In the genomic region with DNA sequence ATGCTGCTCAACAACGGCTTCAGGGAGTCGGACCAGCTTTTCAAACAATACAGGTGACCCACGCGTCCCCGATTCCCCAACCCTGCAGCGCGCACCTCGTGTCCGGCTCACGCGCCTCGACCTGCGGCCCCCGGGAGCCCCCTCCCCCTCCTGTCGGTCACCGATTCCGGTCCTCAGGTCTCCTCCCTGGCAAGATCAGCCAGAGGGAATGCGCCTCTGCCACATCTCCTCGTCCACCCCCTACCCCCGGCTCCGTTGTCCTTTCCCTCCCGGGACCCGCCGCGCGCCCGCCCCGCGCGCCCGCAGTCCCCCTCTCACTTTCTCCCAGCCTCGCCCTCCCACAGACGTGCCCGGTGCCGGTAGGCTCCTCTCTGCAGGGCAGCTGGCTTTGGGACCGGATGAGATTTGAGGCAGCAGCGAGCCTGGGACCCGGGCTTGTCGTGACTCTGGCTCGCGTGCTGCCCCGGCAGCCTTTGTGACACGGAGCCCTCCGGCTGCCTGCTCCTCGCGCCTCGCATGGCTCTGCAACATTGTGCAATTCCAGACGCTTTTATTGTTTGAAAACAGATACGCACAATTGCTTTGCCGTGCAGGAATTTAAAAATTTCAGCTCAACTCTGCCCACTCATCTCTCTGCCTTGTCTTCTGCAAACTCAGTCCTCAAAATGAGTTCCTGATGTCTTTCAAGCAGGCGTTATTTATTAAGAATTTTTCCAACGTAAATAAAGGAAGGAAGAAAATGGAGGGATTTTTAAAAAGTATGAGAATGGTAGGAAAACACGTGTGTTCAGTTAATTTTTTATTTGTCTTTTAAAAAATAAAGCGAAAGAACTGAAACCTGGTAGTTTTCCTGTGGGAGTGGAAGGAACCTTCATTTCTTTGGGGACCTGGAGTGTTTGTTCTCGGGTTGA, we compare ENCODE assay signal across 8 cellular contexts. TPM values are rescaled to one million over a fixed set of nuclear protein-coding genes. Genes with fewer than 3 reads are reported as not detected.
DNase-seq lines count a peak whose midpoint lies in the region; ATAC-seq, FAIRE-seq and TF ChIP-seq lines count a peak whose summit lies in the region.

No MANE protein-coding gene starts in this region.

- H4K20me1 ChIP-seq in K562 (replicated peaks; ENCODE audit: control insufficient read depth, insufficient read depth, low read length) = no peaks in the 10 kb centered on the region
- no peaks in the 10 kb centered on the region for H4K20me1 ChIP-seq in hepatocyte (ENCODE audit: insufficient read depth, poor library complexity, severe bottlenecking)

- FAIRE-seq in K562 (lab: Jason Lieb, UNC) = no peak

- H3K79me2 ChIP-seq in K562 (ENCODE audit: control insufficient read depth, insufficient read depth, low read length) = no peaks in the 10 kb centered on the region
- H3K79me2 ChIP-seq in hepatocyte = peaks cover 37% of the 10 kb centered on the region

- TF ChIP-seq POLR2A in K562 (conservative IDR thresholded peaks at IDR 0.05) = no peak

- H3K27ac ChIP-seq in K562 (ENCODE audit: extremely low read depth, low read depth, low read length) (no peak overlapping the region), hepatocyte (peak overlapping the region; percentile 89)

- H3K9me3 ChIP-seq in K562 (replicated peaks; ENCODE audit: control insufficient read depth, insufficient read depth, low read depth, low read length) = no peaks in the 10 kb centered on the region
- H3K9me3 ChIP-seq in hepatocyte (ENCODE audit: low read depth) = no peaks in the 10 kb centered on the region

- no peak for TF ChIP-seq RAD21 in K562 (CRISPR knock-in tag; conservative IDR thresholded peaks at IDR 0.05 in 1 of 2, IDR thresholded peaks at IDR 0.05 in 1 of 2)

- H3K4me2 ChIP-seq in K562 (ENCODE audit: insufficient read depth, low read length) (peak overlapping the region; percentile 42; the same call in 1 of the 2 replicates), hepatocyte (peak overlapping the region; percentile 98)

- peak overlapping the region in 1 of 2 experiments; percentile 31; a peak in 1 of 4 replicates for H3K9ac ChIP-seq in K562 (ENCODE audit: insufficient read depth in 1 of 2, low read depth in 2 of 2, low read length in 2 of 2)

- no peaks in the 10 kb centered on the region for H3K36me3 ChIP-seq in K562 (ENCODE audit: control insufficient read depth, insufficient read depth, low read length)
- H3K36me3 ChIP-seq in hepatocyte (replicated peaks; ENCODE audit: insufficient read depth, low read depth) = no peaks in the 10 kb centered on the region

- ATAC-seq in K562 (no peak), GM19395 (IDR thresholded peaks at IDR 0.05; ENCODE audit: unreplicated experiment) (no peak)

- no peaks in the 10 kb centered on the region for H3K9me1 ChIP-seq in K562 (ENCODE audit: control insufficient read depth, insufficient read depth, low read length)

- peaks cover 68% of the 10 kb centered on the region for H3K4me1 Mint-ChIP-seq in T-helper 1 cell treated with Interleukin-12 subunit alpha and Interleukin-12 subunit beta and Interleukin-4 antibody, amounts not matched to agents 30 μg/mL and 1 μg/mL, for 36 hours (ENCODE audit: low read depth)

- intact Hi-C loops in K562 (cut with micrococcal nuclease) = loop anchor here (10.0 kb wide), 1 partner anchor 100 kb away; no protein-coding TSS in a partner anchor

- no peak for TF ChIP-seq CTCF in K562 (IDR thresholded peaks at IDR 0.05 in 2 of 3, conservative IDR thresholded peaks at IDR 0.05 in 1 of 3; ENCODE audit: insufficient read depth in 2 of 3, low read depth in 1 of 3, low read length in 3 of 3)
- no peak for TF ChIP-seq CTCF in hepatocyte (IDR thresholded peaks at IDR 0.05; ENCODE audit: poor library complexity)

- H3K27me3 Mint-ChIP-seq in T-helper 1 cell treated with Interleukin-12 subunit alpha and Interleukin-12 subunit beta and Interleukin-4 antibody, amounts not matched to agents 30 μg/mL and 1 μg/mL, for 36 hours (ENCODE audit: low read depth) = no peaks in the 10 kb centered on the region

- no peak for TF ChIP-seq EP300 in K562 (IDR thresholded peaks at IDR 0.05; ENCODE audit: low read length)

- BruUV-seq in K562 (replicated peaks; lab: Mats Ljungman, UMichigan) = no TSS peak

- H3K4me3 ChIP-seq in K562 (peak overlapping the region; percentile 43), hepatocyte (peak overlapping the region; percentile 98)

- no peak overlapping the region for H2AFZ ChIP-seq in K562 (ENCODE audit: low read depth, low read length)
- H2AFZ ChIP-seq in hepatocyte = peak overlapping the region; percentile 99

- H3K9me2 ChIP-seq in hepatocyte (replicated peaks; ENCODE audit: insufficient read depth) = no peaks in the 10 kb centered on the region

- H3K27ac Mint-ChIP-seq in T-helper 1 cell treated with Interleukin-12 subunit alpha and Interleukin-12 subunit beta and Interleukin-4 antibody, amounts not matched to agents 30 μg/mL and 1 μg/mL, for 36 hours = peak overlapping the region; percentile 83

- H3K9me3 Mint-ChIP-seq in T-helper 1 cell treated with Interleukin-12 subunit alpha and Interleukin-12 subunit beta and Interleukin-4 antibody, amounts not matched to agents 30 μg/mL and 1 μg/mL, for 36 hours = no peaks in the 10 kb centered on the region

- WGBS in K562 (ENCODE audit: insufficient coverage, low coverage, missing lambda C conversion rate) = 26% methylated on average over 46 of the region's 55 CpGs
- 1% methylated on average over 52 of the region's 55 CpGs for WGBS in hepatocyte (ENCODE audit: low lambda C conversion rate, missing lambda C conversion rate)

- CTCF ChIA-PET in K562 (lab: Yijun Ruan, JAX; ENCODE audit: low intra/inter-chr PET ratio) = no interaction called here

- DNase-seq in COLO668 (lab: John Stamatoyannopoulos, UW; ENCODE audit: unreplicated experiment) (peak; percentile 74), HuH-7 (ENCODE audit: low spot score) (peak; percentile 37), K562 (ENCODE audit: extremely low read depth in 1 of 4, low spot score in 3 of 4) (no peak), hepatocyte (ENCODE audit: low spot score) (peak; percentile 74), renal cortical epithelial cell (ENCODE audit: low read depth) (peak; percentile 71), mesenteric fat pad (ENCODE audit: low spot score) (no peak)

- in situ Hi-C loops in K562 (cut with MboI) = no loop called here

- H3K36me3 Mint-ChIP-seq in T-helper 1 cell treated with Interleukin-12 subunit alpha and Interleukin-12 subunit beta and Interleukin-4 antibody, amounts not matched to agents 30 μg/mL and 1 μg/mL, for 36 hours (ENCODE audit: low read depth) = peaks cover 21% of the 10 kb centered on the region

- H3K27me3 ChIP-seq in K562 (ENCODE audit: control insufficient read depth in 2 of 2, insufficient read depth in 2 of 2, low read length in 2 of 2) (peaks cover 25 to 32% of the 10 kb centered on the region in 2 experiments), hepatocyte (no peaks in the 10 kb centered on the region)

- POLR2A ChIA-PET in K562 (lab: Yijun Ruan, JAX) = interaction anchor here (0.7 kb wide), 1 partner anchor 229 kb away, joined by 3 read pairs; no protein-coding TSS in a partner anchor

- H3K4me1 ChIP-seq in K562 (replicated peaks in 1 of 2; ENCODE audit: control insufficient read depth in 2 of 2, insufficient read depth in 2 of 2, low read length in 2 of 2) (peaks cover 0 to 17% of the 10 kb centered on the region in 2 experiments; a peak in 2 of 5 replicates), hepatocyte (ENCODE audit: insufficient read depth) (no peaks in the 10 kb centered on the region)

- H3K4me3 Mint-ChIP-seq in T-helper 1 cell treated with Interleukin-12 subunit alpha and Interleukin-12 subunit beta and Interleukin-4 antibody, amounts not matched to agents 30 μg/mL and 1 μg/mL, for 36 hours = peak overlapping the region; percentile 92

TF ChIP-seq in K562, 482 proteins besides CTCF, POLR2A, EP300 and RAD21:
- TF ChIP-seq CBX3 (IDR thresholded peaks at IDR 0.05; ENCODE audit: borderline replicate concordance in 1 of 2, low read length in 2 of 2) (no peak), PCBP1 (IDR thresholded peaks at IDR 0.05; ENCODE audit: low read depth, low read length, poor library complexity, severe bottlenecking) (peak; percentile 10)

RNA-seq across cellular contexts. Expression of gene TTC39C, which starts 0.7 kb away (rescaled TPM):
- total RNA-seq in K562 (2011; cell fraction: chromatin; rRNA removed; ENCODE audit: low replicate concordance) = 0.86 TPM in 1 of 2 replicates, not detected in the other
- total RNA-seq in K562 (2011; cell fraction: nucleolus; rRNA removed) = 0.13 TPM in 1 of 2 replicates, not detected in the other
- 0.61 and 1.1 TPM in 2 replicates for total RNA-seq in K562 (2011; cell fraction: nucleoplasm; rRNA removed)
- not detected in 2 replicates for total RNA-seq in K562 (2014; rRNA removed)
- total RNA-seq in K562 (2014; rRNA removed; fragmentation: Illumina TruSeq; extraction: Trizol) = not detected in 2 replicates
- total RNA-seq in K562 (2015; rRNA removed; fragmentation: Illumina TruSeq; extraction: Trizol) = 0.11 TPM in 1 of 2 replicates, not detected in the other
- total RNA-seq in K562 (2021) = 0.25 and 0.58 TPM in 2 replicates
- 0.19 and 0.22 TPM in 2 replicates for polyA plus RNA-seq in K562 (2011; rRNA removed)
- polyA plus RNA-seq in K562 (2011; cell fraction: cytosol; rRNA removed) = 0.07 and 0.15 TPM in 2 replicates
- polyA plus RNA-seq in K562 (2011; cell fraction: nucleus; rRNA removed) = 0.14 and 0.38 TPM in 2 replicates
- 0.03 TPM in 2 replicates for polyA plus RNA-seq in K562 (2012)
- polyA plus RNA-seq in K562 (2014; fragmentation: Illumina TruSeq; extraction: Trizol) = 0.37 TPM in 1 of 2 replicates, not detected in the other
- polyA plus RNA-seq in K562 (2014; fragmentation: Nextera tagmentation; extraction: Ambion mirVana) = under 1 TPM in 1 of 2 experiments, not detected in 1; 0.01 TPM
- polyA plus RNA-seq in K562 (2014; rRNA removed) = 0.13 TPM in 1 of 2 replicates, not detected in the other
- polyA minus RNA-seq in K562 (2011; rRNA and poly(A)+ RNA removed) = 0.12 and 0.18 TPM in 2 replicates
- polyA minus RNA-seq in K562 (2011; cell fraction: cytosol; rRNA and poly(A)+ RNA removed) = not detected in 2 replicates
- polyA minus RNA-seq in K562 (2011; cell fraction: nucleus; rRNA and poly(A)+ RNA removed) = 0.13 TPM in 1 of 2 replicates, not detected in the other
- total RNA-seq in hepatocyte = 36.7 and 41.6 TPM in 2 replicates
- polyA plus RNA-seq in hepatocyte = 17.2 and 23.9 TPM in 2 replicates
- total RNA-seq in renal cortical epithelial cell = 26.9 and 42.0 TPM in 2 replicates
- 46.7 TPM for total RNA-seq in mesenteric fat pad

Comparison
In these comparisons a context has a peak if more than half of its experiments do, and no peak if none do; other contexts are left out.
1. DNase-seq: peak in COLO668 (single experiment), HuH-7 (single experiment), hepatocyte (single experiment) and renal cortical epithelial cell (single experiment); none in K562 (0 of 4) and mesenteric fat pad (single experiment).
2. RNA of gene TTC39C, which starts 0.7 kb away (total RNA-seq): 46.7 TPM in mesenteric fat pad (single experiment), 26.9 to 42.0 TPM in renal cortical epithelial cell and 36.7 to 41.6 TPM in hepatocyte; 0.11 to 1.1 TPM in K562; every median in the first group is over 10 times any median in the second.